Comparison of ENCODE assay signal across 17 cellular contexts in the genomic region with DNA sequence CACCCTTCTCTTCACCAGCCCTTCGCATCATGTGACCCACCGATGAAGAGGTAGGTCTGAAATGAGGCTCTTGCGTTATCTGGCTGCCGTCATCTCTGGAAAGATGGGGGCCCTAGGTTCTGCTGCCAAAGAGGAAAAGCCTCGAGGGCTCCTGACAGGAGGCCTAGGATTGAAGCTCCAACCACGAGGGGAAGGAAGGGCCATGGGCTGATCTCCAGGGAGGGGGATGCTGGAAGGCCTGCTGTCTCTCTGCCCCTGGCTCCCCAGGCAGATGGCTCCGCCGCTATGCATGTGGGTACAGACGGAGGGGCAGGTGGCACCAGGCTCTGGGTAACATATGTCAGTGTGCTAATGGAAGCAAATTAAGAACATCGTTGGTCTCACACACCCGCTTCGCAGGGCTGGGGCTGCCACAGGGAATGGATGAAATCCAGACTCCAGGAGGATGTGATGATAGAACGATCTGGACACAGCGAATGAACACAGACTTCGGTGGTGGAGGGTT. TPM values are rescaled to one million over a fixed set of nuclear protein-coding genes. Genes with fewer than 3 reads are reported as not detected.
DNase-seq lines count a peak whose midpoint lies in the region; ATAC-seq and TF ChIP-seq lines count a peak whose summit lies in the region.
"Had no signal": no experiment of that assay in that cellular context is flagged by ENCODE, and none has a peak within 500 bp of the region (broad histone marks: within the 10 kb centered on the region; RNA-seq: fewer than 3 reads in every experiment).

No MANE protein-coding gene starts in this region.

- H3K4ac ChIP-seq in trophoblast cell (ENCODE audit: low read depth, low read length), result peak overlapping the region; percentile 15

- H3K27me3 Mint-ChIP-seq in HFFc6 (ENCODE audit: insufficient read depth), result peaks cover 8% of the 10 kb centered on the region

- H4K8ac ChIP-seq in trophoblast cell (ENCODE audit: low read depth, low read length), result no peak overlapping the region

- H3K23ac ChIP-seq in trophoblast cell (ENCODE audit: low read length), result no peak overlapping the region

- H2BK120ac ChIP-seq in trophoblast cell (ENCODE audit: insufficient read depth, low read length, poor library complexity), result no peak overlapping the region

- peaks cover 91% of the 10 kb centered on the region for H3K4me1 ChIP-seq in Panc1 (ENCODE audit: control insufficient read depth, insufficient read depth, low read length)
- peaks cover 11 to 88% (median 65%) of the 10 kb centered on the region in 4 donors for H3K4me1 ChIP-seq in esophagus muscularis mucosa
- H3K4me1 ChIP-seq in trophoblast cell (ENCODE audit: control insufficient read depth in 1 of 2, insufficient read depth in 2 of 2, low read length in 2 of 2), result peaks cover 12 to 15% of the 10 kb centered on the region in 2 experiments
- peaks cover 9% of the 10 kb centered on the region for H3K4me1 ChIP-seq in PC-9 (replicated peaks; ENCODE audit: insufficient read depth)

- H3K9me3 ChIP-seq in Panc1 (ENCODE audit: control insufficient read depth, insufficient read depth, low read depth, low read length) (no peaks in the 10 kb centered on the region), esophagus muscularis mucosa (no peaks in the 10 kb centered on the region), trophoblast cell (ENCODE audit: insufficient read depth, low read depth, low read length) (no peaks in the 10 kb centered on the region), PC-9 (ENCODE audit: insufficient read depth, low read depth) (no peaks in the 10 kb centered on the region)
- H3K9me3 ChIP-seq: left ventricle myocardium inferior, neutrophil had no signal

- no peak overlapping the region for H2BK5ac ChIP-seq in trophoblast cell (ENCODE audit: low read depth, low read length, poor library complexity)

- peaks cover 49% of the 10 kb centered on the region for H3K36me3 Mint-ChIP-seq in HFFc6 (ENCODE audit: low read depth)

- H3K4me3 ChIP-seq in Panc1 (ENCODE audit: low read depth in 2 of 2, low read length in 2 of 2), result no peak overlapping the region
- H3K4me3 ChIP-seq in esophagus muscularis mucosa, result no peak overlapping the region
- H3K4me3 ChIP-seq in trophoblast cell (ENCODE audit: low read depth, low read length), result no peak overlapping the region
- no peak overlapping the region for H3K4me3 ChIP-seq in PC-9
- H3K4me3 ChIP-seq: left ventricle myocardium inferior had no signal

- DNase-seq in HFFc6 (no peak), Panc1 (ENCODE audit: low read depth, low spot score) (no peak), esophagus muscularis mucosa (ENCODE audit: extremely low spot score) (no peak), trophoblast cell (no peak), inferior parietal cortex (ENCODE audit: extremely low spot score) (no peak), mucosa of gallbladder (ENCODE audit: low spot score) (no peak), PC-9 (no peak)
- DNase-seq: activated CD8-positive, alpha-beta memory T cell treated with anti-CD3 and anti-CD28 coated beads for 24 hours; left ventricle myocardium inferior; NCI-H226; OCI-M1; stimulated activated CD4-positive, alpha-beta T cell treated with anti-CD3 and anti-CD28 coated beads, Interleukin-4, amount 100 ng/mL, for 4 hours had no signal

- H3K4me3 Mint-ChIP-seq in HFFc6, result no peak overlapping the region
- H3K4me3 Mint-ChIP-seq: B cell had no signal

- peaks cover 46% of the 10 kb centered on the region for H4K20me1 ChIP-seq in PC-9 (ENCODE audit: insufficient read depth)

- TF ChIP-seq CTCF in HFFc6 (IDR thresholded peaks at IDR 0.05) (no peak), Panc1 (IDR thresholded peaks at IDR 0.05) (no peak), esophagus muscularis mucosa (IDR thresholded peaks at IDR 0.05) (no peak), PC-9 (conservative IDR thresholded peaks at IDR 0.05) (no peak)

- H3F3A ChIP-seq in PC-9 (ENCODE audit: insufficient read depth, low read depth), result peaks cover 10% of the 10 kb centered on the region; the same call in 1 of the 2 replicates

- no peaks in the 10 kb centered on the region for H3K79me1 ChIP-seq in trophoblast cell (ENCODE audit: low read length)

- BruUV-seq in Panc1 (replicated peaks; lab: Mats Ljungman, UMichigan) (no TSS peak), PC-9 (replicated peaks; lab: Mats Ljungman, UMichigan) (no TSS peak)

- peaks cover 87% of the 10 kb centered on the region for H3K4me1 Mint-ChIP-seq in HFFc6 (ENCODE audit: low read depth)
- H3K4me1 Mint-ChIP-seq: B cell had no signal

- in situ Hi-C loops in Panc1 (cut with HindIII; ENCODE audit: low pct_unique_long_range_greater_than_20kb, low sequenced_read_pairs), result no loop called here

- H3K9me3 Mint-ChIP-seq in HFFc6, result no peaks in the 10 kb centered on the region

- no peak overlapping the region for H4K91ac ChIP-seq in trophoblast cell (ENCODE audit: low read depth, low read length)

- no peak overlapping the region for H2BK12ac ChIP-seq in trophoblast cell (ENCODE audit: low read length)

- H3K18ac ChIP-seq in trophoblast cell (ENCODE audit: low read length), result peak overlapping the region; percentile 25

- H3K27ac Mint-ChIP-seq in HFFc6, result peak overlapping the region; percentile 96
- H3K27ac Mint-ChIP-seq: B cell had no signal

- WGBS in esophagus muscularis mucosa, result 63% methylated on average over 15 of the region's 15 CpGs
- no CpG with 5 or more reads among the region's 15 CpGs for WGBS in trophoblast cell (ENCODE audit: extremely low coverage, insufficient coverage, insufficient read length)

- H2AFZ ChIP-seq in trophoblast cell (ENCODE audit: insufficient read depth, low read length, poor library complexity) (no peak overlapping the region), PC-9 (no peak overlapping the region)

- H3K27ac ChIP-seq in Panc1 (ENCODE audit: low read length), result peak overlapping the region; percentile 96
- H3K27ac ChIP-seq in esophagus muscularis mucosa (replicated peaks in 1 of 4), result peak overlapping the region; percentile 51 to 63 (median 56)
- no peak overlapping the region for H3K27ac ChIP-seq in trophoblast cell (ENCODE audit: low read depth, low read length)
- H3K27ac ChIP-seq in PC-9, result no peak overlapping the region
- H3K27ac ChIP-seq: left ventricle myocardium inferior, neutrophil, VCaP had no signal

- H3K9ac ChIP-seq in trophoblast cell (ENCODE audit: low read length), result no peak overlapping the region

- intact Hi-C loops in Panc1 (cut with micrococcal nuclease; ENCODE audit: unreplicated experiment) (no loop called here), esophagus muscularis mucosa (cut with DNase I) (no loop called here), PC-9 (cut with micrococcal nuclease; ENCODE audit: unreplicated experiment) (no loop called here)

- POLR2A ChIA-PET in Panc1 (lab: Charles Lee) (no interaction called here), PC-9 (lab: Charles Lee; ENCODE audit: unreplicated experiment) (no interaction called here)

- no peak for TF ChIP-seq POLR2A in esophagus muscularis mucosa (IDR thresholded peaks at IDR 0.05; ENCODE audit: low read depth)

- no peak overlapping the region for H3K14ac ChIP-seq in trophoblast cell (ENCODE audit: low read length)

- H3K36me3 ChIP-seq in Panc1 (ENCODE audit: control insufficient read depth, insufficient read depth, low read length) (no peaks in the 10 kb centered on the region), esophagus muscularis mucosa (no peaks in the 10 kb centered on the region), trophoblast cell (ENCODE audit: control insufficient read depth in 1 of 2, insufficient read depth in 2 of 2, low read length in 2 of 2) (peaks cover 0 to 2% of the 10 kb centered on the region in 2 experiments), PC-9 (ENCODE audit: low read depth) (no peaks in the 10 kb centered on the region; the same call in 1 of the 2 replicates)
- H3K36me3 ChIP-seq: left ventricle myocardium inferior, neutrophil had no signal

- H3K27me3 ChIP-seq in Panc1 (ENCODE audit: control insufficient read depth, insufficient read depth, low read length), result no peaks in the 10 kb centered on the region
- H3K27me3 ChIP-seq in esophagus muscularis mucosa, result no peaks in the 10 kb centered on the region
- H3K27me3 ChIP-seq in trophoblast cell (ENCODE audit: insufficient read depth, low read length), result no peaks in the 10 kb centered on the region
- H3K27me3 ChIP-seq in PC-9 (ENCODE audit: insufficient read depth, low read depth), result no peaks in the 10 kb centered on the region

- CTCF ChIA-PET in Panc1 (lab: Charles Lee), result no interaction called here
- CTCF ChIA-PET in PC-9 (lab: Charles Lee), result no interaction called here

- H4K12ac ChIP-seq in trophoblast cell (ENCODE audit: low read depth, low read length), result no peak overlapping the region

- no peak overlapping the region for H3K4me2 ChIP-seq in trophoblast cell (ENCODE audit: low read length)
- no peak overlapping the region for H3K4me2 ChIP-seq in PC-9

- H2AK5ac ChIP-seq in trophoblast cell (ENCODE audit: low read length), result no peak overlapping the region

- no peaks in the 10 kb centered on the region for H3K9me2 ChIP-seq in PC-9 (ENCODE audit: insufficient read depth)

- TF ChIP-seq EP300 in esophagus muscularis mucosa (IDR thresholded peaks at IDR 0.05), result no peak

- H3K79me2 ChIP-seq in trophoblast cell (ENCODE audit: control insufficient read depth, insufficient read depth, low read length, poor library complexity) (peaks cover 8% of the 10 kb centered on the region), PC-9 (ENCODE audit: low read depth) (peaks cover 87% of the 10 kb centered on the region)

- ATAC-seq in Panc1 (no peak), HG02571 (IDR thresholded peaks at IDR 0.05; ENCODE audit: unreplicated experiment) (no peak)
- ATAC-seq: sciatic nerve had no signal

RNA-seq across cellular contexts. Expression of a gene that starts 44.9 kb away (rescaled TPM):
- total RNA-seq in HFFc6 (2021; fragmentation: NEBNext Ultra II Directional; extraction: Animal tissue kit (Norgen Biotek cat#: 25700)), result 100 to 1,000 TPM in 5 of 6 experiments, 10 to 100 TPM in 1; 99.7 to 116 (median 107) TPM
- total RNA-seq in Panc1 (2021; ENCODE audit: unreplicated experiment), result 94.7 TPM
- polyA plus RNA-seq in Panc1 (2012; ENCODE audit: insufficient read length), result 90.7 TPM
- 10 to 100 TPM; 37.8 to 71.3 (median 50.9) TPM for total RNA-seq in esophagus muscularis mucosa
- polyA plus RNA-seq in trophoblast cell (2013), result 14.8 and 15.5 TPM in 2 replicates
- 22.7 TPM for total RNA-seq in mucosa of gallbladder
- total RNA-seq in PC-9 (2021), result 69.6 and 84.1 TPM in 2 replicates

Comparison
In these comparisons a context has a peak if more than half of its experiments do, and no peak if none do; other contexts are left out.
1. H3K27ac ChIP-seq: peak in Panc1 (single experiment) and esophagus muscularis mucosa (4 of 4); none in trophoblast cell (single experiment) and PC-9 (single experiment).